ENCODE assay signal across 12 cellular contexts in the genomic region with DNA sequence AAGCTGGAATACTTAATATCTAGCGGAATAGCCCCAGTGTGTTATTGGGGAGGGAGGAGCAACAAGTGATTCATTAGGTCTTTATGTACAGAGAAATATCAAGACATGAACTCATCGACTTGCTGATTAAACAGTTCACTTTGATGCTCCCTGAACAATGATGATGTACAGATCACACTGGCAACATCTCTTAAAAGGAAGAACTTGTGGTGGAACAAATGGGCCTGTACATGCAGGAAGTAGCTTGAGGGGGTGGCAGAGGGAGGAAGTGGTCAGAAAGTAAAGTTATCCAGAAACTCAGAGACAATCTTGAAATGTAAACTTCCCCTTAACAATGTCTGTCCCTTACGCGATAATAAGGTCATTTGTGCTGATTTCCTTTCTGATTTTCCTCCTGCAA.
A peak's percentile ranks its signal among the peaks of the same experiment; 100 is the strongest.
DNase-seq lines count a peak whose midpoint lies in the region; ATAC-seq, FAIRE-seq and TF ChIP-seq lines count a peak whose summit lies in the region.
"Had no signal": no experiment of that assay in that cellular context is flagged by ENCODE, and none has a peak within 500 bp of the region (broad histone marks: within the 10 kb centered on the region; RNA-seq: fewer than 3 reads in every experiment).

No MANE protein-coding gene starts in this region.

- no peak for TF ChIP-seq CTCF in foreskin keratinocyte (conservative IDR thresholded peaks at IDR 0.05)

- H3K4me1 ChIP-seq in foreskin keratinocyte, result peaks cover 4% of the 10 kb centered on the region

- no peak for FAIRE-seq in GM12891 (lab: Jason Lieb, UNC)
- FAIRE-seq in GM12892 (lab: Jason Lieb, UNC), result no peak
- FAIRE-seq in HTR-8/SVneo (lab: Jason Lieb, UNC), result no peak
- FAIRE-seq: H54 had no signal

- TF ChIP-seq POLR2A in GM12891 (IDR thresholded peaks at IDR 0.05; ENCODE audit: low read depth, low read length) (no peak), GM12892 (IDR thresholded peaks at IDR 0.05; ENCODE audit: low read depth, low read length) (no peak)

- peak; percentile 53 for ATAC-seq in GM21367 (IDR thresholded peaks at IDR 0.05; ENCODE audit: unreplicated experiment)
- ATAC-seq in foreskin keratinocyte, result peak; percentile 78
- ATAC-seq in GM21529 (IDR thresholded peaks at IDR 0.05; ENCODE audit: unreplicated experiment), result no peak
- ATAC-seq: Panc1 had no signal

- no peak for DNase-seq in GM12891 (ENCODE audit: insufficient read length, low spot score)
- DNase-seq in MV-4-11 (lab: John Stamatoyannopoulos, UW), result peak; percentile 90
- peak; percentile 69 to 72 for DNase-seq in foreskin keratinocyte
- DNase-seq in GM12892 (ENCODE audit: insufficient read length), result no peak
- DNase-seq in HTR-8/SVneo (ENCODE audit: insufficient read length, low spot score), result no peak
- DNase-seq in NCI-H187 treated with DMSO at 0.1 percent for 48 hours (lab: John Stamatoyannopoulos, UW), result no peak
- DNase-seq: activated CD4-positive, CD25-positive, alpha-beta regulatory T cell; NCI-H187 had no signal

- no peaks in the 10 kb centered on the region for H3K27me3 ChIP-seq in foreskin keratinocyte

- H3K27ac ChIP-seq in foreskin keratinocyte, result no peak overlapping the region

TF ChIP-seq in GM12891, 5 proteins besides CTCF, POLR2A, EP300 and RAD21:
- TF ChIP-seq POLR2AphosphoS5 (IDR thresholded peaks at IDR 0.05; ENCODE audit: low read depth, low read length), result no peak
- 0 out of 2 replicates have a peak, but pooled peaks have one; percentile 6 for TF ChIP-seq SPI1 (IDR thresholded peaks at IDR 0.05; ENCODE audit: low read depth, low read length)

Comparison
In these comparisons a context has a peak if more than half of its experiments do, and no peak if none do; other contexts are left out.
1. DNase-seq: peak in MV-4-11 (single experiment) and foreskin keratinocyte (2 of 2); none in GM12891 (single experiment), GM12892 (single experiment), HTR-8/SVneo (single experiment) and NCI-H187 treated with DMSO at 0.1 percent for 48 hours (single experiment).